ENCODE assay signal across 1 cellular context in genomic region chr3:120641696-120642246, GRCh38.
TF ChIP-seq lines count a peak whose summit lies in the region.

No MANE protein-coding gene starts in this region.

TF ChIP-seq in HepG2, 621 proteins besides CTCF, POLR2A, EP300 and RAD21 (continued from another document):
- TF ChIP-seq AHDC1 (CRISPR knock-in tag; IDR thresholded peaks at IDR 0.05; ENCODE audit: borderline replicate concordance) (no peak), SYNCRIP (IDR thresholded peaks at IDR 0.05; ENCODE audit: insufficient read depth, low read depth, low read length) (no peak), ZNF451 (CRISPR knock-in tag; IDR thresholded peaks at IDR 0.05) (no peak), HDAC6 (IDR thresholded peaks at IDR 0.05; ENCODE audit: low read depth, low read length) (no peak), CEBPB (IDR thresholded peaks at IDR 0.05; ENCODE audit: borderline replicate concordance, low read depth, low read length) (no peak), PAF1 (CRISPR knock-in tag; IDR thresholded peaks at IDR 0.05) (0 out of 2 replicates have a peak, but pooled peaks have one; percentile 23), MEIS2 (CRISPR knock-in tag; IDR thresholded peaks at IDR 0.05) (no peak), ZMYM3 (CRISPR knock-in tag; IDR thresholded peaks at IDR 0.05) (no peak), TCF12 (IDR thresholded peaks at IDR 0.05) (no peak), TCF12 (CRISPR knock-in tag; IDR thresholded peaks at IDR 0.05) (no peak)
